In genomic region chr1:1169429-1170214, GRCh38 we compare ENCODE assay signal across 21 cellular contexts. TPM values are rescaled to one million over a fixed set of nuclear protein-coding genes. Genes with fewer than 3 reads are reported as not detected.
DNase-seq lines count a peak whose midpoint lies in the region; ATAC-seq and TF ChIP-seq lines count a peak whose summit lies in the region.
"Had no signal": no experiment of that assay in that cellular context is flagged by ENCODE, and none has a peak within 500 bp of the region (broad histone marks: within the 10 kb centered on the region; RNA-seq: fewer than 3 reads in every experiment).

No MANE protein-coding gene starts in this region.

- no peaks in the 10 kb centered on the region for H3K79me2 ChIP-seq in DOHH2 (ENCODE audit: control insufficient read depth, low read length)

- no peaks in the 10 kb centered on the region for H3K9me3 Mint-ChIP-seq in WTC11
- H3K9me3 Mint-ChIP-seq: activated naive CD4-positive, alpha-beta T cell treated with anti-CD3 and anti-CD28 coated beads, Interleukin-2, amount 50 U/mL, for 24 hours; activated T-cell treated with anti-CD3 and anti-CD28 coated beads, Interleukin-2, amount 50 U/mL, for 24 hours had no signal

- no peaks in the 10 kb centered on the region for H3K9me2 ChIP-seq in DOHH2 (replicated peaks; ENCODE audit: control insufficient read depth, low read length)

- H3K27me3 Mint-ChIP-seq in WTC11 (ENCODE audit: low read depth), result peaks cover 5% of the 10 kb centered on the region

- peaks cover 7% of the 10 kb centered on the region; the same call in 1 of the 2 replicates for H3K4me1 Mint-ChIP-seq in WTC11

- DNase-seq in WTC11 (ENCODE audit: low spot score), result peak; percentile 13
- DNase-seq in left ventricle myocardium superior, result peak; percentile 11
- DNase-seq in retina, result peak; percentile 19
- DNase-seq in stimulated activated naive CD4-positive, alpha-beta T cell treated with Interleukin-2 at 50 U/mL for 16 hours (lab: John Stamatoyannopoulos, UW), result no peak
- DNase-seq in NCI-H2171 treated with DMSO at 0.1 percent for 48 hours (lab: John Stamatoyannopoulos, UW), result no peak
- no peak for DNase-seq in GM19238 (ENCODE audit: insufficient read length, low spot score)
- DNase-seq: activated CD4-positive, alpha-beta T cell treated with anti-CD3 and anti-CD28 coated beads, Interleukin-2, amount 50 U/mL, for 4 hours; activated T-cell treated with anti-CD3 and anti-CD28 coated beads, Interleukin-2, amount 50 U/mL, for 24 hours; Calu3; foreskin melanocyte; MG63; NCI-H1694 treated with DMSO at 0.1 percent for 48 hours; NK-92 treated with Interleukin-12 subunit alpha and Interleukin-12 subunit beta, amount 100 ng/mL, for 24 hours; nucleus accumbens; SHP77; sigmoid colon had no signal

- TF ChIP-seq CTCF in DOHH2 (IDR thresholded peaks at IDR 0.05; ENCODE audit: low read depth, low read length, poor library complexity, severe bottlenecking), result no peak
- no peak for TF ChIP-seq CTCF in WTC11 (IDR thresholded peaks at IDR 0.05)

- H3K9me3 ChIP-seq in DOHH2 (ENCODE audit: control insufficient read depth, insufficient read depth, low read length), result no peaks in the 10 kb centered on the region
- H3K9me3 ChIP-seq: MG63, sigmoid colon had no signal

- CTCF ChIA-PET in WTC11 (lab: Charles Lee), result interaction anchor here (1.1 to 1.2 kb wide), 2 partner anchors 12 to 47 kb away, joined by 4 to 5 read pairs; no protein-coding TSS in a partner anchor

- H4K20me1 ChIP-seq in DOHH2 (ENCODE audit: control insufficient read depth, insufficient read depth, low read depth, low read length), result no peaks in the 10 kb centered on the region

- H3K36me3 ChIP-seq in DOHH2 (ENCODE audit: control insufficient read depth, low read length), result no peaks in the 10 kb centered on the region
- H3K36me3 ChIP-seq: MG63, sigmoid colon had no signal

- H3K4me2 ChIP-seq in DOHH2 (ENCODE audit: low read length), result peak overlapping the region; percentile 42

- no peaks in the 10 kb centered on the region for H3K36me3 Mint-ChIP-seq in WTC11
- H3K36me3 Mint-ChIP-seq: activated naive CD4-positive, alpha-beta T cell treated with anti-CD3 and anti-CD28 coated beads, Interleukin-2, amount 50 U/mL, for 24 hours had no signal

- peak overlapping the region; percentile 8; the same call in 1 of the 2 replicates for H3K4me3 ChIP-seq in DOHH2 (ENCODE audit: low read length)
- H3K4me3 ChIP-seq: coronary artery, MG63, sigmoid colon had no signal

- H3K4me1 ChIP-seq in DOHH2 (ENCODE audit: control insufficient read depth, low read length), result peaks cover 37% of the 10 kb centered on the region

- H3K27ac Mint-ChIP-seq in WTC11, result no peak overlapping the region
- H3K27ac Mint-ChIP-seq: activated naive CD4-positive, alpha-beta T cell treated with anti-CD3 and anti-CD28 coated beads, Interleukin-2, amount 50 U/mL, for 24 hours; activated T-cell treated with anti-CD3 and anti-CD28 coated beads, Interleukin-2, amount 50 U/mL, for 24 hours had no signal

- ATAC-seq in WTC11 (no peak), left ventricle myocardium superior (no peak), HG03378 (IDR thresholded peaks at IDR 0.05; ENCODE audit: unreplicated experiment) (no peak)

- H3K27ac ChIP-seq in DOHH2 (ENCODE audit: low read depth, low read length), result no peak overlapping the region
- H3K27ac ChIP-seq: coronary artery, epithelial cell of prostate, sigmoid colon had no signal

- peaks cover 50% of the 10 kb centered on the region for H3K27me3 ChIP-seq in DOHH2 (ENCODE audit: control insufficient read depth, low read length)

- no peaks in the 10 kb centered on the region for H3F3A ChIP-seq in DOHH2 (ENCODE audit: control insufficient read depth, insufficient read depth)

- H3K4me3 Mint-ChIP-seq in WTC11, result no peak overlapping the region
- H3K4me3 Mint-ChIP-seq: activated naive CD4-positive, alpha-beta T cell treated with anti-CD3 and anti-CD28 coated beads, Interleukin-2, amount 50 U/mL, for 24 hours; activated T-cell treated with anti-CD3 and anti-CD28 coated beads, Interleukin-2, amount 50 U/mL, for 24 hours had no signal

- intact Hi-C loops in left ventricle myocardium superior (cut with micrococcal nuclease), result no loop called here

- POLR2A ChIA-PET in WTC11 (lab: Charles Lee), result no interaction called here

TF ChIP-seq in WTC11, 78 proteins besides CTCF, POLR2A, EP300 and RAD21:
- no peak for TF ChIP-seq TP53 (CRISPR knock-in tag; IDR thresholded peaks at IDR 0.05)
- TF ChIP-seq ZNF121 (CRISPR knock-in tag; IDR thresholded peaks at IDR 0.05), result no peak
- no peak for TF ChIP-seq ESRRA (CRISPR knock-in tag; IDR thresholded peaks at IDR 0.05; ENCODE audit: borderline replicate concordance)
- no peak for TF ChIP-seq ZNF232 (CRISPR knock-in tag; IDR thresholded peaks at IDR 0.05)
- no peak for TF ChIP-seq ZNF219 (CRISPR knock-in tag; IDR thresholded peaks at IDR 0.05; ENCODE audit: borderline replicate concordance)
- no peak for TF ChIP-seq FOXP1 (CRISPR knock-in tag; IDR thresholded peaks at IDR 0.05; ENCODE audit: borderline replicate concordance)
- no peak for TF ChIP-seq E2F1 (CRISPR knock-in tag; IDR thresholded peaks at IDR 0.05)
- no peak for TF ChIP-seq EMX1 (CRISPR knock-in tag; IDR thresholded peaks at IDR 0.05)
- no peak for TF ChIP-seq TEAD4 (CRISPR knock-in tag; IDR thresholded peaks at IDR 0.05)
- no peak for TF ChIP-seq ZNF512 (CRISPR knock-in tag; IDR thresholded peaks at IDR 0.05; ENCODE audit: borderline replicate concordance)
- no peak for TF ChIP-seq ATF6 (CRISPR knock-in tag; IDR thresholded peaks at IDR 0.05)
- no peak for TF ChIP-seq ZBTB21 (CRISPR knock-in tag; IDR thresholded peaks at IDR 0.05; ENCODE audit: borderline replicate concordance)
- no peak for TF ChIP-seq MXD4 (CRISPR knock-in tag; IDR thresholded peaks at IDR 0.05; ENCODE audit: borderline replicate concordance)
- TF ChIP-seq HMGA2 (CRISPR knock-in tag; IDR thresholded peaks at IDR 0.05), result no peak
- TF ChIP-seq CBFB (CRISPR knock-in tag; IDR thresholded peaks at IDR 0.05; ENCODE audit: low read depth), result no peak

RNA-seq across cellular contexts. Expression of gene TTLL10, which starts 4.1 kb away (rescaled TPM):
- total RNA-seq in WTC11 (2021) (0.78 to 1.1 TPM (median 1.1 TPM) in 3 replicates), left ventricle myocardium superior (not detected)
- total RNA-seq: sigmoid colon had no signal

RNA-seq across cellular contexts. Expression of gene TNFRSF18, which starts 36.8 kb away (rescaled TPM):
- total RNA-seq in WTC11 (2021) (0.83 to 1.2 TPM (median 1.1 TPM) in 3 replicates), left ventricle myocardium superior (0.32 TPM)
- total RNA-seq: Calu3 had no signal

RNA-seq across cellular contexts. Expression of gene TNFRSF4, which starts 44.3 kb away (rescaled TPM):
- total RNA-seq in WTC11 (2021) (0.18 to 0.33 TPM in 2 of 3 replicates, not detected in the other), left ventricle myocardium superior (2.3 TPM)
- total RNA-seq: Calu3 had no signal

RNA-seq across cellular contexts. Expression of gene C1orf159, which starts 53.7 kb away (rescaled TPM):
- 13.9 to 17.8 TPM (median 14.0 TPM) in 3 replicates for total RNA-seq in WTC11 (2021)
- total RNA-seq in left ventricle myocardium superior, result 4.0 TPM

Comparison
In these comparisons a context has a peak if more than half of its experiments do, and no peak if none do; other contexts are left out.
1. DNase-seq: peak in WTC11 (single experiment), left ventricle myocardium superior (single experiment) and retina (single experiment); none in stimulated activated naive CD4-positive, alpha-beta T cell treated with Interleukin-2 at 50 U/mL for 16 hours (single experiment), NCI-H2171 treated with DMSO at 0.1 percent for 48 hours (single experiment) and GM19238 (single experiment).